8 cellular contexts compared by ENCODE assay signal in genomic region chr2:143259368-143259958, GRCh38.
DNase-seq lines count a peak whose midpoint lies in the region; ATAC-seq and TF ChIP-seq lines count a peak whose summit lies in the region.

No MANE protein-coding gene starts in this region.

- ATAC-seq in HG02973 (IDR thresholded peaks at IDR 0.05; ENCODE audit: unreplicated experiment) (peak; percentile 46), left lung (peak; percentile 87)

- no peaks in the 10 kb centered on the region for H3K9me3 ChIP-seq in left lung

- H3K4me1 ChIP-seq in left lung: peaks cover 0 to 54% of the 10 kb centered on the region in 2 donors

- peak overlapping the region in 1 of 2 donors; percentile 63 for H3K27ac ChIP-seq in left lung

- DNase-seq in NCI-H187 (lab: John Stamatoyannopoulos, UW) (peak; percentile 13 to 24), NCI-H187 treated with DMSO at 0.1 percent for 48 hours (lab: John Stamatoyannopoulos, UW) (no peak), NCI-H2196 (lab: John Stamatoyannopoulos, UW; ENCODE audit: unreplicated experiment) (peak; percentile 47), cerebellar cortex (ENCODE audit: low spot score) (peak; percentile 78), left lung (peak in 1 of 2 donors; percentile 44)
- peak; percentile 62 for DNase-seq in activated CD4-positive, CD25-positive, alpha-beta regulatory T cell treated with anti-CD3 and anti-CD28 coated beads, Interleukin-2, amount 50 U/mL, for 16 hours (ENCODE audit: low read depth, low spot score)
- DNase-seq in stimulated activated CD4-positive, alpha-beta T cell treated with anti-CD3 and anti-CD28 coated beads, TNF-alpha, amount 100 ng/mL, for 24 hours (ENCODE audit: low read depth in 3 of 3): peak; percentile 41 to 71 (median 63)

- H3K4me3 ChIP-seq in left lung: no peak overlapping the region

- H3K36me3 ChIP-seq in left lung: no peaks in the 10 kb centered on the region

- peak; percentile 60 to 72 for TF ChIP-seq CTCF in left lung (IDR thresholded peaks at IDR 0.05)

- intact Hi-C loops in left lung (cut with DNase I): no loop called here

- H3K27me3 ChIP-seq in left lung: no peaks in the 10 kb centered on the region
